8 cellular contexts compared by ENCODE assay signal in the genomic region with DNA sequence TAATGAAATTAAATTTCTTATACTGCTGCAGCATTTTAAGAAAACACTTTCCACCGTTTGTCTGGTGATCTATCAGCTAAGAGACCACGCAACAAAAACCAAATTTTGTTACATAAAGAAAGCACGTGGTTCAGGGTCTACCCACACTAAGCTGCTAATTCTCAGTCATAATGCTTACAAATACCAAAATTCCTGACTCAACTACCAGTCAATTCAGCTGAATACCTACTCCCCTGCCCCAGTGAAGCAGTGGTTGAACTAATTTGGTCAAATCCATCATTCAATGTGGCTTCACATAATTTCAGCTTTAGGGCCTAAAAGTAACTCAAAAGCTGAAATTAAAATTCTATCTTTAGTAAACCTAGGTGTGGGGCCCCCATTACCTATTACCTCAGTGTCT.
"Had no signal": no experiment of that assay in that cellular context is flagged by ENCODE, and none has a peak within 500 bp of the region (broad histone marks: within the 10 kb centered on the region; RNA-seq: fewer than 3 reads in every experiment).

No MANE protein-coding gene starts in this region.

- H3K4me3 Mint-ChIP-seq: GM23338, H9, HFFc6 had no signal

- ATAC-seq: GM23338, HCT116 had no signal

- DNase-seq: GM23248, GOT3, H7, H9, HCEC 1CT, HFFc6 had no signal

- H3K9me3 Mint-ChIP-seq: GM23338, H9 had no signal

- H3K27ac Mint-ChIP-seq: GM23338, H9, HFFc6 had no signal
